In genomic region chr10:131533846-131534526, GRCh38 we compare ENCODE assay signal across 26 cellular contexts.
"Had no signal": no experiment of that assay in that cellular context is flagged by ENCODE, and none has a peak within 500 bp of the region (broad histone marks: within the 10 kb centered on the region; RNA-seq: fewer than 3 reads in every experiment).

No MANE protein-coding gene starts in this region.

- DNase-seq: hypothalamus; immature natural killer cell; left ventricle myocardium inferior; mesendoderm; naive B cell; natural killer cell; nephron progenitor cell; ovary; retina; right cardiac atrium; stimulated activated CD4-positive, alpha-beta T cell treated with anti-CD3 and anti-CD28 coated beads, Interleukin-12 subunit alpha, Interleukin-12 subunit beta, amount 100 ng/mL, for 4 hours; stimulated activated CD4-positive, alpha-beta T cell treated with anti-CD3 and anti-CD28 coated beads, Interleukin-4, amount 100 ng/mL, for 24 hours; stimulated activated naive CD4-positive, alpha-beta T cell; stomach; tibial artery; trophoblast cell; upper lobe of right lung; uterus had no signal

- H3K4me2 ChIP-seq: neural progenitor cell had no signal

- H3K36me3 ChIP-seq: left ventricle myocardium inferior, neural progenitor cell, ovary, prostate gland, stomach, thoracic aorta, tibial artery, upper lobe of right lung, uterus had no signal

- H2AFZ ChIP-seq: neural progenitor cell had no signal

- FAIRE-seq: islet of Langerhans had no signal

- H3K27ac ChIP-seq: left ventricle myocardium inferior, neural progenitor cell, ovary, prostate gland, skin epidermis, stomach, thoracic aorta, tibial artery, upper lobe of right lung, uterus had no signal

- H3K27me3 ChIP-seq: neural progenitor cell, ovary, tibial artery, upper lobe of right lung, uterus had no signal

- H3K9me3 ChIP-seq: left ventricle myocardium inferior, ovary, prostate gland, stomach, thoracic aorta, tibial artery, upper lobe of right lung, uterus had no signal

- H3K9ac ChIP-seq: neural progenitor cell had no signal

- H3K4me3 ChIP-seq: left ventricle myocardium inferior, lung, neural progenitor cell, ovary, prostate gland, skin epidermis, stomach, thoracic aorta, tibial artery, upper lobe of right lung, uterus had no signal

- ATAC-seq: natural killer cell; right cardiac atrium; sciatic nerve; stimulated activated effector memory CD8-positive, alpha-beta T cell treated with anti-CD3 and anti-CD28 coated beads, Interleukin-12 subunit alpha, Interleukin-12 subunit beta, amount 100 ng/mL, for 72 hours; upper lobe of right lung had no signal

- H3K4me1 ChIP-seq: left ventricle myocardium inferior, neural progenitor cell, prostate gland, stomach, tibial artery, upper lobe of right lung, uterus had no signal
